Comparison of ENCODE assay signal across 7 cellular contexts in genomic region chr5:140239939-140240700, GRCh38.
DNase-seq lines count a peak whose midpoint lies in the region; ATAC-seq and TF ChIP-seq lines count a peak whose summit lies in the region.

No MANE protein-coding gene starts in this region.

- peaks cover 23 to 37% of the 10 kb centered on the region in 2 experiments for H3K4me1 ChIP-seq in SK-N-SH (ENCODE audit: control insufficient read depth in 1 of 2, insufficient read depth in 2 of 2, low read depth in 1 of 2, low read length in 1 of 2)
- H3K4me1 ChIP-seq in heart right ventricle, result peaks cover 39 to 86% (median 66%) of the 10 kb centered on the region in 9 donors
- peaks cover 37% of the 10 kb centered on the region for H3K4me1 ChIP-seq in rectal smooth muscle tissue (ENCODE audit: control insufficient read depth, insufficient read depth, low read length)

- no peak overlapping the region; a peak in 1 of 4 replicates for H3K4me3 ChIP-seq in SK-N-SH (ENCODE audit: low read depth in 2 of 2, low read length in 1 of 2)
- no peak overlapping the region for H3K4me3 ChIP-seq in heart right ventricle
- no peak overlapping the region for H3K4me3 ChIP-seq in rectal smooth muscle tissue (ENCODE audit: low read length)

- TF ChIP-seq EP300 in SK-N-SH (IDR thresholded peaks at IDR 0.05; ENCODE audit: borderline replicate concordance in 1 of 2, low read depth in 1 of 2, low read length in 1 of 2), result no peak

- intact Hi-C loops in heart right ventricle (cut with DNase I), result loop anchor here in 8 of 10 donors (2.0 to 10.0 kb wide), 8 partner anchors 55 to 315 kb away; partner anchors contain the start of genes CYSTM1 (in 5 of the 8) and SRA1 (in 1 of the 8)

- WGBS in SK-N-SH (ENCODE audit: low lambda C conversion rate), result 67% methylated on average over 8 of the region's 11 CpGs
- 45 to 48% methylated on average over 11 of the region's 11 CpGs for WGBS in heart right ventricle, 2 donors

- H3K36me3 ChIP-seq in SK-N-SH (replicated peaks in 1 of 2; ENCODE audit: control insufficient read depth in 1 of 2, insufficient read depth in 2 of 2, low read length in 1 of 2) (peaks cover 3 to 4% of the 10 kb centered on the region in 2 experiments), heart right ventricle (peaks cover 0 to 17% (median 3%) of the 10 kb centered on the region in 9 donors), rectal smooth muscle tissue (ENCODE audit: control insufficient read depth, insufficient read depth, low read length) (no peaks in the 10 kb centered on the region)

- H3K27ac ChIP-seq in SK-N-SH (ENCODE audit: low read depth in 2 of 2, low read length in 1 of 2) (no peak overlapping the region), heart right ventricle (peak overlapping the region in 5 of 10 donors; percentile 23 to 94 (median 88)), rectal smooth muscle tissue (ENCODE audit: low read depth, low read length) (peak overlapping the region; percentile 56)

- H3K27me3 ChIP-seq in SK-N-SH (ENCODE audit: insufficient read depth), result no peaks in the 10 kb centered on the region
- H3K27me3 ChIP-seq in heart right ventricle, result no peaks in the 10 kb centered on the region
- H3K27me3 ChIP-seq in rectal smooth muscle tissue (ENCODE audit: control insufficient read depth, insufficient read depth, low read length), result no peaks in the 10 kb centered on the region

- peak; percentile 65 for TF ChIP-seq RAD21 in SK-N-SH (IDR thresholded peaks at IDR 0.05; ENCODE audit: low read length)

- H4K20me1 ChIP-seq in SK-N-SH (ENCODE audit: insufficient read depth), result no peaks in the 10 kb centered on the region

- no peak overlapping the region for H3K4me2 ChIP-seq in SK-N-SH

- TF ChIP-seq CTCF in GM12873 (IDR thresholded peaks at IDR 0.05; ENCODE audit: insufficient read depth, low read depth, low read length, missing control alignments) (peak; percentile 83), SK-N-SH (IDR thresholded peaks at IDR 0.05) (peak; percentile 75), heart right ventricle (IDR thresholded peaks at IDR 0.05) (peak; percentile 41 to 79 (median 69))

- CTCF ChIA-PET in SK-N-SH (lab: Yijun Ruan, JAX), result interaction anchor here (0.7 to 10.2 kb wide), 23 partner anchors 8 to 327 kb away, joined by 3 to 418 read pairs (median 4); partner anchors contain the start of genes CYSTM1, HBEGF and SLC4A9

- DNase-seq in SK-N-SH (peak; percentile 67), heart right ventricle (peak; percentile 57 to 60)
- peak; percentile 33 for DNase-seq in activated naive CD8-positive, alpha-beta T cell treated with anti-CD3 and anti-CD28 coated beads, Interleukin-2, amount 50 U/mL, for 16 hours (ENCODE audit: low read depth, low spot score)

- H3K9me3 ChIP-seq in SK-N-SH, result no peaks in the 10 kb centered on the region
- no peaks in the 10 kb centered on the region for H3K9me3 ChIP-seq in heart right ventricle

- H3K79me2 ChIP-seq in SK-N-SH (ENCODE audit: insufficient read depth), result peaks cover 4% of the 10 kb centered on the region; the same call in 1 of the 2 replicates

- POLR2A ChIA-PET in SK-N-SH (lab: Yijun Ruan, JAX), result interaction anchor here (0.8 to 3.5 kb wide), 2 partner anchors 106 to 161 kb away, joined by 4 to 13 read pairs; partner anchors contain the start of genes ANKHD1 and HBEGF

- no peak overlapping the region for H3K9ac ChIP-seq in SK-N-SH
- no peak overlapping the region for H3K9ac ChIP-seq in rectal smooth muscle tissue (ENCODE audit: low read length)

- ATAC-seq in HG03103 (IDR thresholded peaks at IDR 0.05; ENCODE audit: low read depth, unreplicated experiment) (peak; percentile 52), heart right ventricle (peak in 4 of 8 donors; percentile 4 to 36 (median 25)), HG03457 (IDR thresholded peaks at IDR 0.05; ENCODE audit: unreplicated experiment) (no peak)

- peaks cover 10% of the 10 kb centered on the region for H3F3A ChIP-seq in SK-N-SH (replicated peaks; ENCODE audit: insufficient read depth)

- no peaks in the 10 kb centered on the region for H3K9me2 ChIP-seq in SK-N-SH

- no peak overlapping the region for H2AFZ ChIP-seq in SK-N-SH (ENCODE audit: low read depth)

TF ChIP-seq in SK-N-SH, 30 proteins besides CTCF, POLR2A, EP300 and RAD21:
- no peak for TF ChIP-seq MEF2A (IDR thresholded peaks at IDR 0.05; ENCODE audit: borderline replicate concordance, low read depth)
- peak; percentile 68 for TF ChIP-seq SMC3 (IDR thresholded peaks at IDR 0.05; ENCODE audit: low read depth, low read length)
- no peak for TF ChIP-seq MAX (IDR thresholded peaks at IDR 0.05; ENCODE audit: low read depth)
- no peak for TF ChIP-seq YY1 (IDR thresholded peaks at IDR 0.05; ENCODE audit: low read depth)
- TF ChIP-seq JUND (IDR thresholded peaks at IDR 0.05), result no peak
